10 cellular contexts compared by ENCODE assay signal in the genomic region with DNA sequence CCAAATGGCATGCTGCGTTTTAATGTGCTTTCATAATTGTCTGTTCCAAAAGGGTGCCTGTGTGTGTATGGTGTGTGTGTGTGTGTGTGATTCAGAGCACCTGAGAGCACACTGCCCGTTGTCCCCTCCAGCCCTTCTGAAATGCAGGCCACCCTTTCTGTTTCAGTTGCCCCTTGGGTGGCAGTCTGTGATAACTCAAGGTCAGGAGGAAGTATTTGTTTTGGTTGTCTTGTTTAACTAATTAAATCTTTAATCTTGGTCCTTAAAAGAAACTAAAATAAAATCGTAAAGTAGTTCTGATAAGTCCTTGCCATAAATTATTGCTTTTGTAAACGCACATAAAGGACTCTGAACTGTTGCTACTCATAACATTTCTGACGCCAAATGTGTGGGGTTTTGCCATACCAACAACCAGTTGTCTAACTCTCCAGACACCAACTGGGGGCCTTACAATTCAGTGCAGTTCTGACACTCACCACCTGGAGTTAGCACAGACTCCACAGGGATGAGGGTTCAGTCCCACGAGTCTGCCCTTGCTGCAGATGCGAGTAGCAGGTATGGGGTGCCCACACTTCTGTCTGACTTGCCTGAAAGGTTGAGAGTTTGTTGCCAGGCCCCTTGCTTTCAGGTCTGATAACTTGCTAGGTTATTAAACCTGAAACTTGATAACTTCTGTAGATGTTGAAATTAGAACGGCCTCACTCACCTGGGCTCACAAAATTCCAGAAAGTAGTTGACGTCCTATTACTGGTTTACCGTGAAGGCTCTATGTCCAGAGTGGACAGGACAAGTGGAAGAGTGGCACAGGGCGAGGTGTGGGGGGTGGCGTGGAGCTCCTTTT.
A peak's percentile ranks its signal among the peaks of the same experiment; 100 is the strongest.
DNase-seq lines count a peak whose midpoint lies in the region; ATAC-seq and TF ChIP-seq lines count a peak whose summit lies in the region.
"Had no signal": no experiment of that assay in that cellular context is flagged by ENCODE, and none has a peak within 500 bp of the region (broad histone marks: within the 10 kb centered on the region; RNA-seq: fewer than 3 reads in every experiment).

No MANE protein-coding gene starts in this region.

- H3K9me3 Mint-ChIP-seq in Caco-2 (ENCODE audit: unreplicated experiment), result no peaks in the 10 kb centered on the region
- H3K9me3 Mint-ChIP-seq in nephron, result no peaks in the 10 kb centered on the region
- no peaks in the 10 kb centered on the region for H3K9me3 Mint-ChIP-seq in MCF 10A (ENCODE audit: unreplicated experiment)
- H3K9me3 Mint-ChIP-seq: activated T-cell treated with anti-CD3 and anti-CD28 coated beads, Interleukin-2, amount 50 U/mL, for 72 hours had no signal

- H3K27me3 ChIP-seq in Caco-2 (replicated peaks; ENCODE audit: control insufficient read depth, insufficient read depth, low read length) (no peaks in the 10 kb centered on the region), body of pancreas (no peaks in the 10 kb centered on the region)

- POLR2A ChIA-PET in Caco-2 (lab: Charles Lee), result no interaction called here
- POLR2A ChIA-PET in MCF 10A (lab: Yijun Ruan, JAX), result no interaction called here

- peak; percentile 37 to 39 for DNase-seq in Caco-2
- peak in 1 of 4 donors; percentile 31 for DNase-seq in body of pancreas
- DNase-seq in NCI-H1105 treated with DMSO at 0.1 percent for 48 hours (lab: John Stamatoyannopoulos, UW), result no peak
- DNase-seq in MCF 10A (ENCODE audit: unreplicated experiment), result no peak
- DNase-seq in activated effector memory CD4-positive, alpha-beta T cell treated with Interleukin-2 at 50 U/mL for 16 hours, result no peak
- DNase-seq: activated T-cell treated with anti-CD3 and anti-CD28 coated beads, Interleukin-2, amount 50 U/mL, for 72 hours had no signal

- H3K36me3 ChIP-seq in Caco-2 (ENCODE audit: control insufficient read depth, insufficient read depth, low read length), result no peaks in the 10 kb centered on the region
- no peaks in the 10 kb centered on the region for H3K36me3 ChIP-seq in body of pancreas (replicated peaks in 1 of 2; ENCODE audit: insufficient read depth in 1 of 2, low read depth in 2 of 2)

- CTCF ChIA-PET in Caco-2 (lab: Charles Lee) (interaction anchor here (0.5 kb wide), 1 partner anchor 11 kb away, joined by 3 read pairs; no protein-coding TSS in a partner anchor), MCF 10A (lab: Yijun Ruan, JAX) (no interaction called here)

- ATAC-seq in HG03175 (IDR thresholded peaks at IDR 0.05; ENCODE audit: unreplicated experiment) (peak; percentile 58), body of pancreas (peak; percentile 48), GM18870 (IDR thresholded peaks at IDR 0.05; ENCODE audit: unreplicated experiment) (no peak)
- ATAC-seq: activated T-cell treated with anti-CD3 and anti-CD28 coated beads, Interleukin-2, amount 50 U/mL, for 72 hours; left lobe of liver had no signal

- 44% methylated on average over 12 of the region's 12 CpGs for WGBS in body of pancreas, 2 donors

- H3K27ac Mint-ChIP-seq in Caco-2 (ENCODE audit: unreplicated experiment), result no peak overlapping the region
- H3K27ac Mint-ChIP-seq in nephron, result peak overlapping the region; percentile 40 to 59 (median 44)
- no peak overlapping the region for H3K27ac Mint-ChIP-seq in MCF 10A (ENCODE audit: low read depth, unreplicated experiment)
- H3K27ac Mint-ChIP-seq: activated T-cell treated with anti-CD3 and anti-CD28 coated beads, Interleukin-2, amount 50 U/mL, for 72 hours had no signal

- intact Hi-C loops in Caco-2 (cut with micrococcal nuclease; ENCODE audit: unreplicated experiment) (no loop called here), body of pancreas (cut with DNase I) (no loop called here), MCF 10A (cut with micrococcal nuclease) (no loop called here)

- H3K9me3 ChIP-seq in Caco-2 (no peaks in the 10 kb centered on the region), body of pancreas (no peaks in the 10 kb centered on the region)

- H3K4me1 ChIP-seq in Caco-2 (peaks cover 16% of the 10 kb centered on the region; the same call in 1 of the 2 replicates), body of pancreas (peaks cover 62% of the 10 kb centered on the region)

- H3K4me1 Mint-ChIP-seq in Caco-2 (ENCODE audit: low read depth, unreplicated experiment), result peaks cover 5% of the 10 kb centered on the region
- peaks cover 52% of the 10 kb centered on the region for H3K4me1 Mint-ChIP-seq in nephron
- H3K4me1 Mint-ChIP-seq in MCF 10A (ENCODE audit: insufficient read depth, unreplicated experiment), result peaks cover 10% of the 10 kb centered on the region

- H3K4me3 Mint-ChIP-seq in Caco-2 (ENCODE audit: unreplicated experiment), result no peak overlapping the region
- H3K4me3 Mint-ChIP-seq in nephron, result no peak overlapping the region
- H3K4me3 Mint-ChIP-seq in MCF 10A (ENCODE audit: unreplicated experiment), result no peak overlapping the region
- H3K4me3 Mint-ChIP-seq: activated T-cell treated with anti-CD3 and anti-CD28 coated beads, Interleukin-2, amount 50 U/mL, for 72 hours had no signal

- H3K27ac ChIP-seq in body of pancreas, result peak overlapping the region in 3 of 4 donors; percentile 3 to 27 (median 15)

- no peak for TF ChIP-seq POLR2A in body of pancreas (IDR thresholded peaks at IDR 0.05)

- TF ChIP-seq CTCF in Caco-2 (IDR thresholded peaks at IDR 0.05; ENCODE audit: insufficient read depth in 1 of 2, low read depth in 1 of 2, low read length in 1 of 2, severe bottlenecking in 1 of 2, unreplicated experiment in 1 of 2) (no peak), body of pancreas (IDR thresholded peaks at IDR 0.05) (peak in 5 of 7 experiments; percentile 22 to 38 (median 34)), nephron (IDR thresholded peaks at IDR 0.05; ENCODE audit: unreplicated experiment in 3 of 3) (peak in 2 of 3 experiments; percentile 12 to 28), MCF 10A (IDR thresholded peaks at IDR 0.05; ENCODE audit: unreplicated experiment) (no peak)

- H3K36me3 Mint-ChIP-seq in Caco-2 (ENCODE audit: insufficient read depth, unreplicated experiment) (no peaks in the 10 kb centered on the region), nephron (ENCODE audit: low read depth) (peaks cover 3% of the 10 kb centered on the region), MCF 10A (ENCODE audit: insufficient read depth, unreplicated experiment) (no peaks in the 10 kb centered on the region)

- BruUV-seq in Caco-2 (replicated peaks; lab: Mats Ljungman, UMichigan) (no TSS peak), MCF 10A (replicated peaks; lab: Mats Ljungman, UMichigan) (no TSS peak)

- no peak overlapping the region for H3K4me3 ChIP-seq in Caco-2 (ENCODE audit: low read depth, low read length)
- no peak overlapping the region for H3K4me3 ChIP-seq in body of pancreas

- no peaks in the 10 kb centered on the region for H3K27me3 Mint-ChIP-seq in Caco-2 (ENCODE audit: insufficient read depth, unreplicated experiment)
- H3K27me3 Mint-ChIP-seq in nephron (ENCODE audit: low read depth), result no peaks in the 10 kb centered on the region
- no peaks in the 10 kb centered on the region for H3K27me3 Mint-ChIP-seq in MCF 10A (ENCODE audit: insufficient read depth, unreplicated experiment)

Comparison
In these comparisons a context has a peak if more than half of its experiments do, and no peak if none do; other contexts are left out.
1. DNase-seq: peak in Caco-2 (2 of 2); none in NCI-H1105 treated with DMSO at 0.1 percent for 48 hours (single experiment), MCF 10A (single experiment) and activated effector memory CD4-positive, alpha-beta T cell treated with Interleukin-2 at 50 U/mL for 16 hours (single experiment).
2. H3K27ac Mint-ChIP-seq: peak in nephron (3 of 3); none in Caco-2 (single experiment) and MCF 10A (single experiment).
3. CTCF ChIP-seq: peak in body of pancreas (5 of 7) and nephron (2 of 3); none in Caco-2 (0 of 2) and MCF 10A (single experiment).